In the genomic region with DNA sequence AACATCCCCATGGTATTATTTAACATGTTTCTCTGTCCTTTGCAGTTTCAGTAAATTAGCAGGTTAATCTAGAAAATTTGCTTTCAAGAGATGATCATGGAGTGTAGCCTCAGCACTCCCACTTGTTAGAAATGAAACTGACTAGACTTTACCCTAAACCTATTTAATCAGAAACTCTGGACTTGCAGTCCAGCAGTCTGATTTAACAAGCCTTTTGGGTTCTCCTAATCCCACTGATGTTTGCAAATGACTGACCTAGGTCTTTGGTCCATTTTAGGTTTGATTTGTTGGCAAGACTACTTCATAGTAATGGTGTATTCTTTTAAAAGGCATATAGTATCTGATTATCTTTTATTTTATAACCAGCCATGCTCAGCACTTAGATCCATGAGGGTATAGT, we compare ENCODE assay signal across 28 cellular contexts.
"Had no signal": no experiment of that assay in that cellular context is flagged by ENCODE, and none has a peak within 500 bp of the region (broad histone marks: within the 10 kb centered on the region; RNA-seq: fewer than 3 reads in every experiment).

No MANE protein-coding gene starts in this region.

- H3K36me3 ChIP-seq: colonic mucosa, esophagus muscularis mucosa, esophagus squamous epithelium, gastrocnemius medialis, gastroesophageal sphincter, heart left ventricle, heart right ventricle had no signal

- H3K27me3 ChIP-seq: colonic mucosa, esophagus muscularis mucosa, esophagus squamous epithelium, foreskin keratinocyte, gastrocnemius medialis, heart left ventricle, heart right ventricle had no signal

- H3K4me1 ChIP-seq: colonic mucosa, esophagus muscularis mucosa, esophagus squamous epithelium, foreskin keratinocyte, gastrocnemius medialis, gastroesophageal sphincter had no signal

- H3K27ac ChIP-seq: colonic mucosa, coronary artery, dorsolateral prefrontal cortex, epithelial cell of prostate, esophagus muscularis mucosa, esophagus squamous epithelium, foreskin keratinocyte, gastrocnemius medialis, gastroesophageal sphincter, heart left ventricle, heart right ventricle had no signal

- DNase-seq: colonic mucosa; cortex of kidney; dermis blood vessel endothelial cell; dorsolateral prefrontal cortex; effector CD4-positive, alpha-beta T cell; effector CD8-positive, alpha-beta T cell; effector memory CD4-positive, alpha-beta T cell; effector memory CD8-positive, alpha-beta T cell; endodermal cell; erythroblast; esophagus squamous epithelium; foreskin fibroblast; foreskin keratinocyte; foreskin melanocyte; gastrocnemius medialis; glutamatergic neuron; head of caudate nucleus; heart left ventricle; heart right ventricle had no signal

- H3K4me3 ChIP-seq: colonic mucosa, coronary artery, dorsolateral prefrontal cortex, esophagus muscularis mucosa, esophagus squamous epithelium, gastrocnemius medialis, gastroesophageal sphincter, heart left ventricle, heart right ventricle had no signal

- FAIRE-seq: colon, endometrium, endothelial cell of umbilical vein, frontal cortex had no signal

- ATAC-seq: effector memory CD8-positive, alpha-beta T cell; esophagus mucosa; foreskin keratinocyte; gastrocnemius medialis; gastroesophageal sphincter; heart left ventricle; heart right ventricle had no signal

- H3K9me3 ChIP-seq: colonic mucosa, esophagus muscularis mucosa, esophagus squamous epithelium, gastrocnemius medialis, gastroesophageal sphincter, heart left ventricle, heart right ventricle had no signal
